Comparison of ENCODE assay signal across 11 cellular contexts in genomic region chr16:29674188-29674587, GRCh38. TPM values are rescaled to one million over a fixed set of nuclear protein-coding genes. Genes with fewer than 3 reads are reported as not detected.
DNase-seq lines count a peak whose midpoint lies in the region; ATAC-seq and TF ChIP-seq lines count a peak whose summit lies in the region.
"Had no signal": no experiment of that assay in that cellular context is flagged by ENCODE, and none has a peak within 500 bp of the region (broad histone marks: within the 10 kb centered on the region; RNA-seq: fewer than 3 reads in every experiment).

No MANE protein-coding gene starts in this region.

- intact Hi-C loops in body of pancreas (cut with DNase I) = no loop called here

- peak overlapping the region in 1 of 2 experiments; percentile 39 for H3K4ac ChIP-seq in mesenchymal stem cell (ENCODE audit: low read depth in 1 of 2, low read length in 2 of 2)

- H2BK15ac ChIP-seq in mesenchymal stem cell (ENCODE audit: low read depth, poor library complexity, severe bottlenecking) = no peak overlapping the region

- no peaks in the 10 kb centered on the region for H3K27me3 ChIP-seq in body of pancreas
- H3K27me3 ChIP-seq in mesenchymal stem cell (ENCODE audit: control insufficient read depth in 1 of 2, insufficient read depth in 1 of 2, low read length in 2 of 2) = peaks cover 0 to 3% of the 10 kb centered on the region in 2 experiments
- no peaks in the 10 kb centered on the region for H3K27me3 ChIP-seq in Karpas-422 (ENCODE audit: low read length)

- no peak overlapping the region for H3K14ac ChIP-seq in mesenchymal stem cell (ENCODE audit: low read length in 2 of 2)

- peak overlapping the region; percentile 78 for H4K91ac ChIP-seq in mesenchymal stem cell (ENCODE audit: low read length)

- H3K79me2 ChIP-seq in Karpas-422 (ENCODE audit: low read length) = no peaks in the 10 kb centered on the region

- no peak overlapping the region for H3K4me3 ChIP-seq in body of pancreas
- H3K4me3 ChIP-seq in mesenchymal stem cell (ENCODE audit: insufficient read depth in 1 of 2, low read depth in 1 of 2, low read length in 2 of 2) = no peak overlapping the region
- no peak overlapping the region for H3K4me3 ChIP-seq in Karpas-422 (ENCODE audit: low read length)

- no peak overlapping the region for H3K27ac ChIP-seq in body of pancreas
- no peak overlapping the region for H3K27ac ChIP-seq in mesenchymal stem cell (ENCODE audit: low read length, poor library complexity, severe bottlenecking)
- H3K27ac ChIP-seq in Karpas-422 (ENCODE audit: low read length) = no peak overlapping the region

- no peak for TF ChIP-seq POLR2A in body of pancreas (IDR thresholded peaks at IDR 0.05)

- H2BK5ac ChIP-seq in mesenchymal stem cell (ENCODE audit: low read depth, low read length, poor library complexity, severe bottlenecking) = no peak overlapping the region

- H2BK120ac ChIP-seq in mesenchymal stem cell (ENCODE audit: low read depth, low read length) = no peak overlapping the region

- H3K79me1 ChIP-seq in mesenchymal stem cell (replicated peaks; ENCODE audit: low read length, poor library complexity, severe bottlenecking) = no peaks in the 10 kb centered on the region

- H4K8ac ChIP-seq in mesenchymal stem cell (ENCODE audit: low read length) = no peak overlapping the region

- H2AFZ ChIP-seq in mesenchymal stem cell (ENCODE audit: low read depth, low read length) (peak overlapping the region; percentile 69), Karpas-422 (ENCODE audit: low read length) (no peak overlapping the region)

- peak overlapping the region in 1 of 2 experiments; percentile 34 for H3K18ac ChIP-seq in mesenchymal stem cell (ENCODE audit: low read depth in 1 of 2, low read length in 2 of 2)

- no peaks in the 10 kb centered on the region for H3K4me1 ChIP-seq in body of pancreas
- peaks cover 7% of the 10 kb centered on the region for H3K4me1 ChIP-seq in mesenchymal stem cell (ENCODE audit: control insufficient read depth, insufficient read depth, low read depth, low read length)
- peaks cover 23% of the 10 kb centered on the region for H3K4me1 ChIP-seq in Karpas-422 (ENCODE audit: low read length)

- H2AK5ac ChIP-seq in mesenchymal stem cell (ENCODE audit: low read length, severe bottlenecking) = peak overlapping the region; percentile 35

- H3K4me2 ChIP-seq in mesenchymal stem cell (ENCODE audit: low read length, poor library complexity, severe bottlenecking) (no peak overlapping the region), Karpas-422 (ENCODE audit: low read depth, low read length, poor library complexity, severe bottlenecking) (no peak overlapping the region)

- peak overlapping the region in 1 of 2 experiments; percentile 94 for H3K23ac ChIP-seq in mesenchymal stem cell (ENCODE audit: low read length in 2 of 2)

- DNase-seq in AG08395 (ENCODE audit: low spot score) (peak; percentile 19), Kasumi-1 (lab: John Stamatoyannopoulos, UW) (peak; percentile 44 to 54), body of pancreas (peak in 3 of 4 donors; percentile 24 to 34 (median 26)), mesenchymal stem cell (no peak), activated gamma-delta T cell treated with Interleukin-2 at 50 U/mL for 16 hours (no peak), Karpas-422 (no peak)
- DNase-seq: activated CD4-positive, alpha-beta T cell treated with anti-CD3 and anti-CD28 coated beads for 4 hours; stimulated activated CD4-positive, alpha-beta T cell treated with anti-CD3 and anti-CD28 coated beads, Interleukin-15, amount 100 ng/mL, for 24 hours had no signal

- H3K9me3 ChIP-seq in body of pancreas = no peaks in the 10 kb centered on the region
- H3K9me3 ChIP-seq in mesenchymal stem cell (ENCODE audit: control insufficient read depth, low read length) = no peaks in the 10 kb centered on the region
- no peaks in the 10 kb centered on the region for H3K9me3 ChIP-seq in Karpas-422 (ENCODE audit: low read length)

- no peaks in the 10 kb centered on the region for H3K9me2 ChIP-seq in Karpas-422 (replicated peaks; ENCODE audit: insufficient read depth, low read length)

- 38 to 51% methylated on average over 13 of the region's 13 CpGs for WGBS in body of pancreas, 2 donors
- 83% methylated on average over 13 of the region's 13 CpGs for WGBS in mesenchymal stem cell

- peak overlapping the region in 1 of 2 experiments; percentile 6 for H2BK12ac ChIP-seq in mesenchymal stem cell (ENCODE audit: low read length in 2 of 2)

- H3K36me3 ChIP-seq in body of pancreas (replicated peaks in 1 of 2; ENCODE audit: insufficient read depth in 1 of 2, low read depth in 2 of 2) = no peaks in the 10 kb centered on the region
- peaks cover 0 to 3% of the 10 kb centered on the region in 2 experiments for H3K36me3 ChIP-seq in mesenchymal stem cell (ENCODE audit: control insufficient read depth in 1 of 2, insufficient read depth in 2 of 2, low read depth in 1 of 2, low read length in 2 of 2)
- H3K36me3 ChIP-seq in Karpas-422 (ENCODE audit: insufficient read depth, low read length) = no peaks in the 10 kb centered on the region

- no peaks in the 10 kb centered on the region for H4K20me1 ChIP-seq in Karpas-422 (ENCODE audit: insufficient read depth, low read depth, low read length)

- H3K9ac ChIP-seq in mesenchymal stem cell (ENCODE audit: low read length) (no peak overlapping the region), Karpas-422 (ENCODE audit: low read length) (no peak overlapping the region)

- TF ChIP-seq CTCF in body of pancreas (IDR thresholded peaks at IDR 0.05) = no peak

- ATAC-seq in body of pancreas = peak; percentile 25
- ATAC-seq in GM21390 (IDR thresholded peaks at IDR 0.05; ENCODE audit: unreplicated experiment) = no peak
- ATAC-seq in HG03342 (IDR thresholded peaks at IDR 0.05; ENCODE audit: unreplicated experiment) = no peak

RNA-seq across cellular contexts. Expression of gene QPRT, which starts 4.8 kb away (rescaled TPM):
- 10 to 100 TPM; 28.0 to 30.3 TPM for total RNA-seq in body of pancreas
- 326 TPM for polyA plus RNA-seq in mesenchymal stem cell (2013, experiment 1 of 2)
- 319 TPM for polyA plus RNA-seq in mesenchymal stem cell (2013, experiment 2 of 2)
- total RNA-seq in Karpas-422 (2014; rRNA removed; shearing (Covaris generic); ENCODE audit: low replicate concordance) = 39.6 and 45.8 TPM in 2 replicates

RNA-seq across cellular contexts. Expression of gene SPN, which starts 11.1 kb away (rescaled TPM):
- total RNA-seq in body of pancreas = 1 to 10 TPM; 1.3 to 2.0 TPM
- polyA plus RNA-seq in mesenchymal stem cell (2013, experiment 1 of 2) = 0.01 TPM
- polyA plus RNA-seq in mesenchymal stem cell (2013, experiment 2 of 2) = not detected
- 0.63 and 1.0 TPM in 2 replicates for total RNA-seq in Karpas-422 (2014; rRNA removed; shearing (Covaris generic); ENCODE audit: low replicate concordance)
- total RNA-seq: epithelial cell of proximal tubule had no signal

Comparison
In these comparisons a context has a peak if more than half of its experiments do, and no peak if none do; other contexts are left out.
1. DNase-seq: peak in AG08395 (single experiment), Kasumi-1 (2 of 2) and body of pancreas (3 of 4); none in mesenchymal stem cell (single experiment), activated gamma-delta T cell treated with Interleukin-2 at 50 U/mL for 16 hours (single experiment) and Karpas-422 (single experiment).